8 cellular contexts compared by ENCODE assay signal in genomic region chr12:3777206-3777809, GRCh38. TPM values are rescaled to one million over a fixed set of nuclear protein-coding genes. Genes with fewer than 3 reads are reported as not detected.
DNase-seq lines count a peak whose midpoint lies in the region; ATAC-seq, FAIRE-seq and TF ChIP-seq lines count a peak whose summit lies in the region.

No MANE protein-coding gene starts in this region.

- peak; percentile 48 for ATAC-seq in activated T-helper 17 cell treated with anti-CD3 and anti-CD28 coated beads, Interleukin-2, amount 50 U/mL, for 72 hours (replicated peaks)
- peak; percentile 63 to 76 for ATAC-seq in right cardiac atrium

- no peaks in the 10 kb centered on the region for H3K36me3 ChIP-seq in GM06990 (ENCODE audit: control insufficient read depth, insufficient read depth, low read length)
- no peaks in the 10 kb centered on the region for H3K36me3 ChIP-seq in spleen

- H3K4me1 ChIP-seq in right cardiac atrium (ENCODE audit: control insufficient read depth, insufficient read depth, low read length) (no peaks in the 10 kb centered on the region), spleen (no peaks in the 10 kb centered on the region)

- H3K9me3 Mint-ChIP-seq in activated T-helper 17 cell treated with anti-CD3 and anti-CD28 coated beads, Interleukin-2, amount 50 U/mL, for 72 hours: no peaks in the 10 kb centered on the region

- H3K4me1 Mint-ChIP-seq in activated T-helper 17 cell treated with anti-CD3 and anti-CD28 coated beads, Interleukin-2, amount 50 U/mL, for 72 hours: peaks cover 4% of the 10 kb centered on the region

- no peaks in the 10 kb centered on the region for H3K27me3 Mint-ChIP-seq in activated T-helper 17 cell treated with anti-CD3 and anti-CD28 coated beads, Interleukin-2, amount 50 U/mL, for 72 hours

- peak; percentile 62 for FAIRE-seq in A204.1 (lab: Jason Lieb, UNC)

- 60% methylated on average over 3 of the region's 3 CpGs for WGBS in right cardiac atrium
- 65 to 75% (median 70%) methylated on average over 3 of the region's 3 CpGs for WGBS in spleen, 5 donors

- H3K27ac Mint-ChIP-seq in activated T-helper 17 cell treated with anti-CD3 and anti-CD28 coated beads, Interleukin-2, amount 50 U/mL, for 72 hours: no peak overlapping the region

- H3K27me3 ChIP-seq in GM06990 (replicated peaks; ENCODE audit: control insufficient read depth, insufficient read depth, low read length): no peaks in the 10 kb centered on the region
- no peaks in the 10 kb centered on the region for H3K27me3 ChIP-seq in right cardiac atrium (ENCODE audit: control insufficient read depth, insufficient read depth)
- H3K27me3 ChIP-seq in spleen (replicated peaks in 1 of 7): no peaks in the 10 kb centered on the region

- H3K9me3 ChIP-seq in right cardiac atrium (ENCODE audit: control insufficient read depth, low read length): no peaks in the 10 kb centered on the region
- H3K9me3 ChIP-seq in spleen: no peaks in the 10 kb centered on the region

- intact Hi-C loops in right cardiac atrium (cut with DNase I) (loop anchor here (5.0 to 10.0 kb wide), 4 partner anchors 120 to 475 kb away; no protein-coding TSS in a partner anchor), spleen (cut with DNase I; ENCODE audit: low total_unique reads) (loop anchor here (10.0 kb wide), 1 partner anchor 473 kb away; no protein-coding TSS in a partner anchor)

- no peak for DNase-seq in GM06990 (ENCODE audit: extremely low read depth, insufficient read length)
- peak; percentile 28 for DNase-seq in NCI-H187 treated with DMSO at 0.1 percent for 48 hours (lab: John Stamatoyannopoulos, UW)
- no peak for DNase-seq in right cardiac atrium
- no peak for DNase-seq in spleen
- DNase-seq in 8988T: no peak
- DNase-seq in stimulated activated CD4-positive, alpha-beta T cell treated with anti-CD3 and anti-CD28 coated beads, Interleukin-4, amount 100 ng/mL, for 1 hour: no peak

- no peak overlapping the region for H3K4me3 Mint-ChIP-seq in activated T-helper 17 cell treated with anti-CD3 and anti-CD28 coated beads, Interleukin-2, amount 50 U/mL, for 72 hours

- TF ChIP-seq POLR2A in spleen (IDR thresholded peaks at IDR 0.05): no peak

- no peaks in the 10 kb centered on the region for H3K36me3 Mint-ChIP-seq in activated T-helper 17 cell treated with anti-CD3 and anti-CD28 coated beads, Interleukin-2, amount 50 U/mL, for 72 hours (ENCODE audit: low read depth)

- no peak overlapping the region for H3K27ac ChIP-seq in right cardiac atrium (ENCODE audit: low read length)
- no peak overlapping the region for H3K27ac ChIP-seq in spleen

- TF ChIP-seq CTCF in GM06990 (IDR thresholded peaks at IDR 0.05; ENCODE audit: insufficient read depth, low read length, poor library complexity, severe bottlenecking) (peak; percentile 67), spleen (IDR thresholded peaks at IDR 0.05 in 8 of 11, conservative IDR thresholded peaks at IDR 0.05 in 3 of 11) (peak; percentile 29 to 75 (median 65))

- no peak overlapping the region for H3K4me3 ChIP-seq in GM06990 (replicated peaks; ENCODE audit: low read depth, low read length)
- no peak overlapping the region for H3K4me3 ChIP-seq in right cardiac atrium (ENCODE audit: low read length)
- no peak overlapping the region for H3K4me3 ChIP-seq in spleen

RNA-seq across cellular contexts. Expression of gene CRACR2A, which starts 24.4 kb away (rescaled TPM):
- total RNA-seq in activated T-helper 17 cell treated with anti-CD3 and anti-CD28 coated beads, Interleukin-2, amount 50 U/mL, for 72 hours: 10 to 100 TPM; 39.4 to 46.3 TPM
- 10 to 100 TPM in 2 of 4 donors, 1 to 10 TPM in 2; 7.5 to 15.5 (median 9.8) TPM for total RNA-seq in right cardiac atrium
- 5.7 TPM for polyA plus RNA-seq in right cardiac atrium
- 10 to 100 TPM; 18.9 to 27.6 (median 22.1) TPM for total RNA-seq in spleen
- 1 to 10 TPM; 3.3 to 6.0 (median 4.5) TPM for polyA plus RNA-seq in spleen
